In genomic region chr2:149915151-149915550, GRCh38 we compare ENCODE assay signal across 14 cellular contexts.
DNase-seq lines count a peak whose midpoint lies in the region; FAIRE-seq and TF ChIP-seq lines count a peak whose summit lies in the region.
"Had no signal": no experiment of that assay in that cellular context is flagged by ENCODE, and none has a peak within 500 bp of the region (broad histone marks: within the 10 kb centered on the region; RNA-seq: fewer than 3 reads in every experiment).

No MANE protein-coding gene starts in this region.

- in situ Hi-C loops in SK-MEL-5 (cut with HindIII; ENCODE audit: low pct_unique_long_range_greater_than_20kb, low sequenced_read_pairs) = no loop called here

- no peaks in the 10 kb centered on the region for H3K36me3 ChIP-seq in neuron (ENCODE audit: insufficient read depth, low read length)
- H3K36me3 ChIP-seq in thyroid gland = no peaks in the 10 kb centered on the region
- H3K36me3 ChIP-seq: BLaER1 treated with 17β-estradiol and CSF1 and Interleukin-3, amounts not matched to agents 10 nM and 100 nM had no signal

- 76% methylated on average over 3 of the region's 3 CpGs for WGBS in thyroid gland, 2 donors

- no peak for TF ChIP-seq POLR2A in H54 (IDR thresholded peaks at IDR 0.05; ENCODE audit: low read depth, low read length)
- TF ChIP-seq POLR2A in thyroid gland (IDR thresholded peaks at IDR 0.05) = no peak

- no peak overlapping the region for H3K27ac ChIP-seq in thyroid gland
- H3K27ac ChIP-seq: BLaER1 treated with 17β-estradiol and CSF1 and Interleukin-3, amounts not matched to agents 10 nM and 100 nM had no signal

- H3K27me3 ChIP-seq in neuron (ENCODE audit: insufficient read depth, low read length) (no peaks in the 10 kb centered on the region), thyroid gland (no peaks in the 10 kb centered on the region)
- H3K27me3 ChIP-seq: BLaER1 treated with 17β-estradiol and CSF1 and Interleukin-3, amounts not matched to agents 10 nM and 100 nM had no signal

- H2AFZ ChIP-seq in neuron (ENCODE audit: low read depth, low read length) = peak overlapping the region; percentile 0

- no peak overlapping the region for H3K4me3 ChIP-seq in neuron (ENCODE audit: low read length)
- no peak overlapping the region for H3K4me3 ChIP-seq in thyroid gland (replicated peaks in 1 of 3)
- H3K4me3 ChIP-seq: BLaER1 treated with 17β-estradiol and CSF1 and Interleukin-3, amounts not matched to agents 10 nM and 100 nM had no signal

- DNase-seq in H54 (ENCODE audit: insufficient read length, low spot score) (no peak), SK-MEL-5 (ENCODE audit: low read depth, low spot score) (peak; percentile 50), foreskin melanocyte (peak; percentile 20), NCI-H1694 treated with DMSO at 0.1 percent for 48 hours (lab: John Stamatoyannopoulos, UW) (no peak), dedifferentiated amniotic fluid mesenchymal stem cell (ENCODE audit: extremely low spot score) (no peak), thyroid gland (no peak)
- DNase-seq in activated CD4-positive, alpha-beta T cell treated with anti-CD3 and anti-CD28 coated beads, Interleukin-2, amount 50 U/mL, for 1 hour = no peak
- DNase-seq: ACHN; Calu3; CD4-positive, CD25-positive, alpha-beta regulatory T cell; DMS 273 treated with DMSO at 0.1 percent for 48 hours had no signal

- FAIRE-seq in H54 (lab: Jason Lieb, UNC) = peak; percentile 36
- FAIRE-seq: HTR-8/SVneo had no signal

- no peaks in the 10 kb centered on the region for H3K9me3 ChIP-seq in neuron (ENCODE audit: low read length)
- no peaks in the 10 kb centered on the region for H3K9me3 ChIP-seq in thyroid gland

- intact Hi-C loops in thyroid gland (cut with DNase I) = no loop called here

- peaks cover 4% of the 10 kb centered on the region for H3K4me1 ChIP-seq in neuron (ENCODE audit: insufficient read depth, low read length)
- no peaks in the 10 kb centered on the region for H3K4me1 ChIP-seq in thyroid gland

- no peak for TF ChIP-seq CTCF in thyroid gland (IDR thresholded peaks at IDR 0.05)

Comparison
In these comparisons a context has a peak if more than half of its experiments do, and no peak if none do; other contexts are left out.
1. DNase-seq: peak in SK-MEL-5 (single experiment) and foreskin melanocyte (single experiment); none in H54 (single experiment), NCI-H1694 treated with DMSO at 0.1 percent for 48 hours (single experiment), activated CD4-positive, alpha-beta T cell treated with anti-CD3 and anti-CD28 coated beads, Interleukin-2, amount 50 U/mL, for 1 hour (single experiment), dedifferentiated amniotic fluid mesenchymal stem cell (single experiment) and thyroid gland (0 of 2).